ENCODE assay signal across 16 cellular contexts in the genomic region with DNA sequence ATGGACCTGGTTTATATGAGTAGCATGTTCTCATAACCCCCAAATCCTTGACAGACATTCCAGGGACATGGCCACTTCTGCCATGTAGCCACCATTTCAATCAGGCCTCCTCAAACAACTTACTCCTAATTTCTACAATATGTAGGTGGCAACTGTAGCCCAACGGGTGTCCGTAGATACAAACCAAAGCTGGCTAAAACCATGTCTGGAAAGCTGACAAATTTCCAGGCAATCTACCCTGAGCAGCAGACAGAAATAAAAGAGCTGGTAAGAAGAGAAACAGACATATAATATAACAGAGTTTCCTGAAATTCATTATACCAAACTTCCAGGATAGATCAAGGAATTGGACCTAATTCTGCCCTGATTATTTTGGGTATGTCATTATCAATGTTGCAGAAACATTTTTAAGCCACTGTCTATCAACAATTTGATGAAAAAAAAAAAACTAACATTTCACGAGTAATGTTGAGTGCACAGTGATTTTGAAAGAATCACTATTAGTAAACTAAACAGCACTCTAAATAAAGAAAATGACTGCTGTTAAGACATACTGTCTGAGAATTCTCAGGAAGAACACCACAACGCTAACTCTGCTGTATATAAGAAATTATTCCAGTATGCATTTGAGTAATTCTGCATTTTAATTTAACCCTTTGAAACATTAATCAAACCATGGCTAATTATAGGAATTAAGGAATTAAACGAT. TPM values are rescaled to one million over a fixed set of nuclear protein-coding genes. Genes with fewer than 3 reads are reported as not detected.
DNase-seq lines count a peak whose midpoint lies in the region; ATAC-seq and TF ChIP-seq lines count a peak whose summit lies in the region.
"Had no signal": no experiment of that assay in that cellular context is flagged by ENCODE, and none has a peak within 500 bp of the region (broad histone marks: within the 10 kb centered on the region; RNA-seq: fewer than 3 reads in every experiment).

No MANE protein-coding gene starts in this region.

- CTCF ChIA-PET in activated B cell treated with CpG ODN at 0.5 μM for 24 hours (lab: Charles Lee), result interaction anchor here (0.9 to 3.8 kb wide), 3 partner anchors 48 to 364 kb away, joined by 3 to 17 read pairs (median 3); no protein-coding TSS in a partner anchor

- H3K4me1 Mint-ChIP-seq in activated B cell treated with CpG ODN at 0.5 μM for 24 hours, result peaks cover 81% of the 10 kb centered on the region

- H3K4me2 ChIP-seq in DOHH2 (ENCODE audit: low read length), result peak overlapping the region; percentile 30
- peak overlapping the region; percentile 64 for H3K4me2 ChIP-seq in osteoblast (ENCODE audit: insufficient read depth, low read length)
- H3K4me2 ChIP-seq: SK-N-SH had no signal

- peaks cover 50% of the 10 kb centered on the region for H3K36me3 Mint-ChIP-seq in activated B cell treated with CpG ODN at 0.5 μM for 24 hours (ENCODE audit: low read depth)

- no peaks in the 10 kb centered on the region for H3K9me2 ChIP-seq in DOHH2 (replicated peaks; ENCODE audit: control insufficient read depth, low read length)
- H3K9me2 ChIP-seq: SK-N-SH had no signal

- no peak overlapping the region for H3K4me3 Mint-ChIP-seq in activated B cell treated with CpG ODN at 0.5 μM for 24 hours
- H3K4me3 Mint-ChIP-seq: activated CD8-positive, alpha-beta T cell treated with anti-CD3 and anti-CD28 coated beads for 36 hours had no signal

- H3K27ac ChIP-seq in DOHH2 (ENCODE audit: low read depth, low read length), result peak overlapping the region; percentile 67
- peak overlapping the region; percentile 95 for H3K27ac ChIP-seq in osteoblast (ENCODE audit: low read depth, low read length)
- H3K27ac ChIP-seq: foreskin keratinocyte had no signal

- H3K27ac Mint-ChIP-seq in activated B cell treated with CpG ODN at 0.5 μM for 24 hours, result peak overlapping the region; percentile 64
- H3K27ac Mint-ChIP-seq: activated CD8-positive, alpha-beta T cell treated with anti-CD3 and anti-CD28 coated beads for 36 hours had no signal

- H3K79me2 ChIP-seq in DOHH2 (ENCODE audit: control insufficient read depth, low read length) (peaks cover 35% of the 10 kb centered on the region), osteoblast (ENCODE audit: insufficient read depth, low read length) (peaks cover 32% of the 10 kb centered on the region)

- peak; percentile 62 for ATAC-seq in GM21723 (IDR thresholded peaks at IDR 0.05; ENCODE audit: unreplicated experiment)
- no peak for ATAC-seq in activated B cell treated with CpG ODN at 0.5 μM for 24 hours (ENCODE audit: low read depth)
- no peak for ATAC-seq in HG03571 (IDR thresholded peaks at IDR 0.05; ENCODE audit: unreplicated experiment)
- no peak for ATAC-seq in HG02763 (IDR thresholded peaks at IDR 0.05; ENCODE audit: unreplicated experiment)
- ATAC-seq: activated CD8-positive, alpha-beta T cell treated with anti-CD3 and anti-CD28 coated beads for 36 hours; foreskin keratinocyte had no signal

- H3K4me3 ChIP-seq in DOHH2 (ENCODE audit: low read length) (peak overlapping the region; percentile 29), osteoblast (ENCODE audit: insufficient read depth, low read length) (no peak overlapping the region)
- H3K4me3 ChIP-seq: spleen had no signal

- no peak for DNase-seq in activated B cell treated with CpG ODN at 0.5 μM for 24 hours
- DNase-seq in osteoblast (ENCODE audit: insufficient read length, low spot score, missing footprints), result no peak
- no peak for DNase-seq in HCEC 1CT
- DNase-seq in pons (ENCODE audit: low spot score), result no peak
- DNase-seq: activated CD8-positive, alpha-beta T cell treated with anti-CD3 and anti-CD28 coated beads for 36 hours; activated effector memory CD4-positive, alpha-beta T cell treated with Interleukin-2 at 50 U/mL for 16 hours; effector memory CD4-positive, alpha-beta T cell; foreskin keratinocyte; mammary epithelial cell; NCI-H345; SK-N-SH; spleen had no signal

- intact Hi-C loops in activated B cell treated with CpG ODN at 0.5 μM for 24 hours (cut with micrococcal nuclease), result loop anchor here (1.0 kb wide), 1 partner anchor 8 kb away; no protein-coding TSS in a partner anchor

- H3K36me3 ChIP-seq in DOHH2 (ENCODE audit: control insufficient read depth, low read length) (peaks cover 3% of the 10 kb centered on the region), osteoblast (ENCODE audit: insufficient read depth, low read length) (peaks cover 6% of the 10 kb centered on the region)
- H3K36me3 ChIP-seq: spleen had no signal

- no peak overlapping the region for H2AFZ ChIP-seq in osteoblast (ENCODE audit: low read length)

- H3K27me3 ChIP-seq in DOHH2 (ENCODE audit: control insufficient read depth, low read length) (no peaks in the 10 kb centered on the region), osteoblast (ENCODE audit: insufficient read depth, low read length) (no peaks in the 10 kb centered on the region)
- H3K27me3 ChIP-seq: spleen had no signal

- H3K9me3 ChIP-seq in DOHH2 (ENCODE audit: control insufficient read depth, insufficient read depth, low read length) (no peaks in the 10 kb centered on the region), osteoblast (ENCODE audit: low read depth, low read length) (no peaks in the 10 kb centered on the region)
- H3K9me3 ChIP-seq: SK-N-SH, spleen had no signal

- H3K4me1 ChIP-seq in DOHH2 (ENCODE audit: control insufficient read depth, low read length) (peaks cover 92% of the 10 kb centered on the region), osteoblast (ENCODE audit: insufficient read depth, low read length) (peaks cover 68% of the 10 kb centered on the region)
- H3K4me1 ChIP-seq: foreskin keratinocyte had no signal

- POLR2A ChIA-PET in activated B cell treated with CpG ODN at 0.5 μM for 24 hours (lab: Charles Lee), result interaction anchor here (1.0 to 2.4 kb wide), 9 partner anchors 9 to 105 kb away, joined by 3 to 20 read pairs (median 5); no protein-coding TSS in a partner anchor

- no peaks in the 10 kb centered on the region for H3K27me3 Mint-ChIP-seq in activated B cell treated with CpG ODN at 0.5 μM for 24 hours

- no peak for TF ChIP-seq CTCF in DOHH2 (IDR thresholded peaks at IDR 0.05; ENCODE audit: low read depth, low read length, poor library complexity, severe bottlenecking)
- TF ChIP-seq CTCF in activated B cell treated with CpG ODN at 0.5 μM for 24 hours (IDR thresholded peaks at IDR 0.05), result no peak
- TF ChIP-seq CTCF in osteoblast (IDR thresholded peaks at IDR 0.05; ENCODE audit: extremely low read depth, low read depth, low read length), result no peak

- H3K9me3 Mint-ChIP-seq in activated B cell treated with CpG ODN at 0.5 μM for 24 hours, result no peaks in the 10 kb centered on the region
- H3K9me3 Mint-ChIP-seq: activated CD8-positive, alpha-beta T cell treated with anti-CD3 and anti-CD28 coated beads for 36 hours had no signal

- H4K20me1 ChIP-seq in DOHH2 (ENCODE audit: control insufficient read depth, insufficient read depth, low read depth, low read length), result no peaks in the 10 kb centered on the region
- H4K20me1 ChIP-seq in osteoblast (ENCODE audit: insufficient read depth, low read length), result no peaks in the 10 kb centered on the region

- peaks cover 24% of the 10 kb centered on the region for H3F3A ChIP-seq in DOHH2 (ENCODE audit: control insufficient read depth, insufficient read depth)

RNA-seq across cellular contexts. Expression of a gene that starts 40.6 kb away (rescaled TPM):
- total RNA-seq in activated B cell treated with CpG ODN at 0.5 μM for 24 hours (195 and 247 TPM in 2 replicates), osteoblast (66.2 and 72.2 TPM in 2 replicates)
- total RNA-seq: foreskin keratinocyte had no signal
